In the genomic region with DNA sequence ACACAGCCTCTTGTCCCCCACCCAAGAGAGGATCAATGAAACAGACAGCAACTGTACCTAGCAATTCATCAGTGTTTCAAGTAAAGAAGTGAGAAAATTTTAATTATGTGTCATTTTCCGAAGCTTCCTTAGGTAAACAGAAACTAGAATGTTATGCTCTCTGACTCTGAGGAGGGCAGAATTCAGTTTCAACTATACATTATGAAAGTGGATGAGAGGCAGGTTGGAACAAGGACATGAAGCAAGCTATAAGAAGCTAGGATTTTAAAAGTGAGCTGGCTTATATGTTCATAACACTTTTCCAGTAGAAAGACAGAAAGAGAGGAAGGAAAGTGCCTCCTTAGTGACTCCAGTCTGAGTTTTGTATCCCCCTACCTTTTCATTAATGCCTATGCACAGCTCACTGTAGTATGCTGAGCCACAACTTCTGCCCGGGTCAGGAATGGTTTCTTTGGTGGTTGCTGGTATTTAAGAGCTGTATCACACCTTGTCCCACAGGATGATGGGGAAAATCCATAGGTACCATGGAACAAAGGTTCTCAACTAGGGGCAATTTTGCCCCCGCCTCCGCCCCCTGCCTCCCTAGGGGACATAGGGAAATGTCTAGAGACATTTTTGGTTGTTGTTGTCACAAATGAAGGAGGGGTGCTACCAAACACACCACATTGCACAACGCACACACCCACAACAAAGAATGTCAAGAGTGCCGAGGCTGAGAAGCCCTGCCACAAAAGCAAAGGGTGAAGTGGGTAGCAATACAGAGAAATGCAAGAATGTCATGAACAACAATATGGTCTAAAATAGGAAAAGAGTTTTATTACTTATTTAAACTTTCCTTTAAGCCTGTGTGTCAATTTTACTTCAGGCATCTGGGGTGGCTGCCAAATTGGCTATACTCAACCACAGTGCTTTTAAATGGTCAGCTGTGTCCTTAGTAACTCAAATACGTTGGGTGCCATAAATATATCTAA, we compare ENCODE assay signal across 9 cellular contexts.
DNase-seq lines count a peak whose midpoint lies in the region; ATAC-seq, FAIRE-seq and TF ChIP-seq lines count a peak whose summit lies in the region.
"Had no signal": no experiment of that assay in that cellular context is flagged by ENCODE, and none has a peak within 500 bp of the region (broad histone marks: within the 10 kb centered on the region; RNA-seq: fewer than 3 reads in every experiment).

No MANE protein-coding gene starts in this region.

- no peaks in the 10 kb centered on the region for H3K27me3 Mint-ChIP-seq in T-helper 1 cell treated with Interleukin-12 subunit alpha and Interleukin-12 subunit beta and Interleukin-4 antibody, amounts not matched to agents 30 μg/mL and 1 μg/mL, for 36 hours (ENCODE audit: low read depth)
- H3K27me3 Mint-ChIP-seq in natural killer cell (ENCODE audit: low read depth in 2 of 2) = no peaks in the 10 kb centered on the region

- TF ChIP-seq CTCF in natural killer cell (IDR thresholded peaks at IDR 0.05) = no peak

- intact Hi-C loops in natural killer cell (cut with micrococcal nuclease) = no loop called here

- DNase-seq in natural killer cell = no peak
- DNase-seq in NK-92 (lab: John Stamatoyannopoulos, UW; ENCODE audit: unreplicated experiment) = no peak
- no peak for DNase-seq in cerebellar cortex (ENCODE audit: low spot score)
- DNase-seq in H54 (ENCODE audit: insufficient read length, low spot score) = no peak
- no peak for DNase-seq in stimulated activated CD4-positive, alpha-beta T cell treated with anti-CD3 and anti-CD28 coated beads, Interleukin-12 subunit alpha, Interleukin-12 subunit beta, amount 100 ng/mL, for 4 hours
- DNase-seq: gastrocnemius medialis had no signal

- H3K4me1 Mint-ChIP-seq in T-helper 1 cell treated with Interleukin-12 subunit alpha and Interleukin-12 subunit beta and Interleukin-4 antibody, amounts not matched to agents 30 μg/mL and 1 μg/mL, for 36 hours (ENCODE audit: low read depth) = peaks cover 25% of the 10 kb centered on the region
- H3K4me1 Mint-ChIP-seq in natural killer cell = peaks cover 46 to 60% of the 10 kb centered on the region in 2 donors

- ATAC-seq in GM18511 (IDR thresholded peaks at IDR 0.05; ENCODE audit: unreplicated experiment) (peak; percentile 88), HG02610 (IDR thresholded peaks at IDR 0.05; ENCODE audit: unreplicated experiment) (peak; percentile 91), natural killer cell (peak; percentile 48 to 65 (median 58))

- TF ChIP-seq POLR2A in H54 (IDR thresholded peaks at IDR 0.05; ENCODE audit: low read depth, low read length) = no peak

- H3K27ac Mint-ChIP-seq in T-helper 1 cell treated with Interleukin-12 subunit alpha and Interleukin-12 subunit beta and Interleukin-4 antibody, amounts not matched to agents 30 μg/mL and 1 μg/mL, for 36 hours = peak overlapping the region; percentile 46
- peak overlapping the region; percentile 82 for H3K27ac Mint-ChIP-seq in natural killer cell

- H3K4me3 Mint-ChIP-seq in T-helper 1 cell treated with Interleukin-12 subunit alpha and Interleukin-12 subunit beta and Interleukin-4 antibody, amounts not matched to agents 30 μg/mL and 1 μg/mL, for 36 hours = peak overlapping the region; percentile 5
- peak overlapping the region; percentile 81 for H3K4me3 Mint-ChIP-seq in natural killer cell

- FAIRE-seq in H54 (lab: Jason Lieb, UNC) = no peak

- H3K36me3 Mint-ChIP-seq in T-helper 1 cell treated with Interleukin-12 subunit alpha and Interleukin-12 subunit beta and Interleukin-4 antibody, amounts not matched to agents 30 μg/mL and 1 μg/mL, for 36 hours (ENCODE audit: low read depth) = peaks cover 1% of the 10 kb centered on the region
- no peaks in the 10 kb centered on the region for H3K36me3 Mint-ChIP-seq in natural killer cell

- no peaks in the 10 kb centered on the region for H3K9me3 Mint-ChIP-seq in T-helper 1 cell treated with Interleukin-12 subunit alpha and Interleukin-12 subunit beta and Interleukin-4 antibody, amounts not matched to agents 30 μg/mL and 1 μg/mL, for 36 hours
- no peaks in the 10 kb centered on the region for H3K9me3 Mint-ChIP-seq in natural killer cell
